ENCODE assay signal across 1 cellular context in genomic region chr7:110051386-110051785, GRCh38.
TF ChIP-seq lines count a peak whose summit lies in the region.

No MANE protein-coding gene starts in this region.

TF ChIP-seq in GM23338, 12 proteins besides CTCF, POLR2A, EP300 and RAD21 (continued from another document):
- TF ChIP-seq REST (IDR thresholded peaks at IDR 0.05; ENCODE audit: unreplicated experiment) (no peak), POLR2AphosphoS5 (IDR thresholded peaks at IDR 0.05; ENCODE audit: low read depth) (no peak)
